ENCODE assay signal across 16 cellular contexts in the genomic region with DNA sequence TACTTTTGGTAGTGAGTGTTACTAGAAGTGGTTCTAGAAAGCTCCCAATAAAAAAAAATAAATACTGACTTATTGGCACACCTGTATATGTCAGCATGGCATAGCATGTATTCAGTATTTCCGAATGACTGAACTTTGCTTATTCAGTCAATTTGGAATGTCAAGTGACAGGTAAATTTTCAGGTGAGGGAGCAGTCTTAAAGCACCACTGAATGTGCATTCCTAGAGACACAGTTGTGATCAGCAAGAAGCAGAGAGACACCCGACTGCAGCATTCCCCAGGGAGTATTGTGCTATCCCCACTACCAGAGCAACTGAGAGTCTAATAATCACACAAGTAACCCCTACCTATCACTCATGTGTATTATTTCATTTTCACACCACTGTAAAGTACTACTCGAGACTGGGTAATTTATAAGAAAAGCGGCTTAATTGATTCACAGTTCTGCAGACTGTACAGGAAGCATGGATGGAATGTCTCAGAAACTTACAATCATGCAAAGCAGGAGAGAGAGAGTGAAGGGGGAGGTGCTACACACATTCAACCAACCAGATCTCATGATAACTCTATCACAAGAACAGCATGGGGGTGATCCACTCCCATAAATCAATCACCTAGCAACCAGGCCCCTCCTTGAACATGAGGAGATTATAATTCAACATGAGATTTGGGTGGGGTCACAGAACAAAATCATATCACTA.
DNase-seq lines count a peak whose midpoint lies in the region; ATAC-seq, FAIRE-seq and TF ChIP-seq lines count a peak whose summit lies in the region.
"Had no signal": no experiment of that assay in that cellular context is flagged by ENCODE, and none has a peak within 500 bp of the region (broad histone marks: within the 10 kb centered on the region; RNA-seq: fewer than 3 reads in every experiment).

No MANE protein-coding gene starts in this region.

- no TSS peak for BruUV-seq in GM12878 (replicated peaks; lab: Mats Ljungman, UMichigan)

- H3K9me3 Mint-ChIP-seq in activated CD4-positive, alpha-beta memory T cell treated with anti-CD3 and anti-CD28 coated beads for 36 hours = peaks cover 11% of the 10 kb centered on the region

- TF ChIP-seq RAD21 in GM12878 (IDR thresholded peaks at IDR 0.05; ENCODE audit: insufficient read depth, low read depth, low read length) = no peak

- in situ Hi-C loops in GM12878 (cut with MboI) = no loop called here

- H2AK5ac ChIP-seq in mesenchymal stem cell (ENCODE audit: low read length, severe bottlenecking) = peak overlapping the region; percentile 65

- no peaks in the 10 kb centered on the region for H4K20me1 ChIP-seq in GM12878 (ENCODE audit: control insufficient read depth, insufficient read depth)

- H3K23ac ChIP-seq in mesenchymal stem cell (ENCODE audit: low read length in 2 of 2) = no peak overlapping the region

- H3K4me3 ChIP-seq in GM12878 (no peak overlapping the region), mesenchymal stem cell (ENCODE audit: insufficient read depth in 1 of 2, low read depth in 1 of 2, low read length in 2 of 2) (no peak overlapping the region)

- H2BK120ac ChIP-seq in mesenchymal stem cell (ENCODE audit: low read depth, low read length) = no peak overlapping the region

- TF ChIP-seq CTCF in GM12878 (IDR thresholded peaks at IDR 0.05 in 2 of 3, conservative IDR thresholded peaks at IDR 0.05 in 1 of 3; ENCODE audit: control insufficient read depth in 2 of 3, extremely low read depth in 1 of 3, insufficient read depth in 1 of 3, low read depth in 3 of 3, low read length in 3 of 3) = no peak

- 28% methylated on average over 4 of the region's 4 CpGs for WGBS in GM12878 (ENCODE audit: insufficient coverage, insufficient replicate concordance, low lambda C conversion rate, missing lambda C conversion rate)
- WGBS in mesenchymal stem cell = 79% methylated on average over 2 of the region's 4 CpGs

- H3K36me3 Mint-ChIP-seq in activated CD4-positive, alpha-beta memory T cell treated with anti-CD3 and anti-CD28 coated beads for 36 hours = no peaks in the 10 kb centered on the region

- SMC1A ChIA-PET in GM12878 (lab: Charles Lee; ENCODE audit: uncharacterized antibody, unreplicated experiment) = interaction anchor here (0.5 to 1.6 kb wide), 3 partner anchors 9 to 252 kb away, joined by 3 to 8 read pairs (median 4); no protein-coding TSS in a partner anchor

- CTCF ChIA-PET in GM12878 (lab: Yijun Ruan, JAX) = no interaction called here
- CTCF ChIA-PET in activated CD4-positive, alpha-beta memory T cell treated with anti-CD3 and anti-CD28 coated beads for 36 hours (lab: Charles Lee) = no interaction called here

- H3K36me3 ChIP-seq in GM12878 (ENCODE audit: control insufficient read depth in 2 of 2, insufficient read depth in 2 of 2, low read length in 1 of 2) (no peaks in the 10 kb centered on the region), mesenchymal stem cell (ENCODE audit: control insufficient read depth in 1 of 2, insufficient read depth in 2 of 2, low read depth in 1 of 2, low read length in 2 of 2) (no peaks in the 10 kb centered on the region)

- H3K4me2 ChIP-seq in GM12878 (ENCODE audit: control insufficient read depth, insufficient read depth) (no peak overlapping the region), mesenchymal stem cell (ENCODE audit: low read length, poor library complexity, severe bottlenecking) (no peak overlapping the region)

- H3K79me2 ChIP-seq in GM12878 (ENCODE audit: control insufficient read depth, insufficient read depth, low read length) = no peaks in the 10 kb centered on the region

- H3K14ac ChIP-seq in mesenchymal stem cell (ENCODE audit: low read length in 2 of 2) = no peak overlapping the region

- H3K27ac Mint-ChIP-seq in activated CD4-positive, alpha-beta memory T cell treated with anti-CD3 and anti-CD28 coated beads for 36 hours = no peak overlapping the region
- H3K27ac Mint-ChIP-seq: CD4-positive, alpha-beta T cell; H9 had no signal

- RAD21 ChIA-PET in GM12878 (lab: Charles Lee; ENCODE audit: unreplicated experiment) = no interaction called here

- ATAC-seq in GM12878 (no peak), left colon (no peak)

- H3K4me1 ChIP-seq in GM12878 (ENCODE audit: control insufficient read depth, insufficient read depth, low read length) (no peaks in the 10 kb centered on the region), mesenchymal stem cell (ENCODE audit: control insufficient read depth, insufficient read depth, low read depth, low read length) (peaks cover 6% of the 10 kb centered on the region)

- H3K27ac ChIP-seq in GM12878 (ENCODE audit: control insufficient read depth, insufficient read depth) = no peak overlapping the region
- H3K27ac ChIP-seq in mesenchymal stem cell (ENCODE audit: low read length, poor library complexity, severe bottlenecking) = no peak overlapping the region
- H3K27ac ChIP-seq: 22Rv1 had no signal

- no peak overlapping the region for H2BK5ac ChIP-seq in mesenchymal stem cell (ENCODE audit: low read depth, low read length, poor library complexity, severe bottlenecking)

- DNase-seq in NCI-H82 (lab: John Stamatoyannopoulos, UW) = peak; percentile 10
- DNase-seq in NCI-H82 treated with DMSO at 0.1 percent for 48 hours (lab: John Stamatoyannopoulos, UW; ENCODE audit: unreplicated experiment) = no peak
- no peak for DNase-seq in GM12878 (ENCODE audit: low read depth, low spot score)
- no peak for DNase-seq in mesenchymal stem cell
- DNase-seq in left colon = no peak
- DNase-seq in activated CD4-positive, alpha-beta memory T cell treated with anti-CD3 and anti-CD28 coated beads for 36 hours = no peak
- no peak for DNase-seq in SHP77 treated with DMSO at 0.1 percent for 48 hours (lab: John Stamatoyannopoulos, UW)
- DNase-seq in GM19239 (ENCODE audit: insufficient read length, low spot score) = no peak
- DNase-seq: AML-193; C1 segment of cervical spinal cord; CD4-positive, alpha-beta T cell; DMS79; GOT3; H9 had no signal

- no peak overlapping the region for H2BK15ac ChIP-seq in mesenchymal stem cell (ENCODE audit: low read depth, poor library complexity, severe bottlenecking)

- no peaks in the 10 kb centered on the region for H3K79me1 ChIP-seq in mesenchymal stem cell (replicated peaks; ENCODE audit: low read length, poor library complexity, severe bottlenecking)

- H3K4me1 Mint-ChIP-seq in activated CD4-positive, alpha-beta memory T cell treated with anti-CD3 and anti-CD28 coated beads for 36 hours (ENCODE audit: low read depth) = no peaks in the 10 kb centered on the region

- no peaks in the 10 kb centered on the region for H3K9me3 ChIP-seq in GM12878 (replicated peaks; ENCODE audit: control insufficient read depth, insufficient read depth, low read length)
- H3K9me3 ChIP-seq in mesenchymal stem cell (ENCODE audit: control insufficient read depth, low read length) = peaks cover 16% of the 10 kb centered on the region

- no peak overlapping the region for H3K18ac ChIP-seq in mesenchymal stem cell (ENCODE audit: low read depth in 1 of 2, low read length in 2 of 2)

- TF ChIP-seq POLR2A in GM12878 (IDR thresholded peaks at IDR 0.05; ENCODE audit: low read depth, low read length) = no peak

- no peaks in the 10 kb centered on the region for H3K27me3 Mint-ChIP-seq in activated CD4-positive, alpha-beta memory T cell treated with anti-CD3 and anti-CD28 coated beads for 36 hours
- H3K27me3 Mint-ChIP-seq: CD4-positive, alpha-beta T cell had no signal

- H3K4ac ChIP-seq in mesenchymal stem cell (ENCODE audit: low read depth in 1 of 2, low read length in 2 of 2) = no peak overlapping the region

- H3K9ac ChIP-seq in GM12878 (ENCODE audit: control insufficient read depth, insufficient read depth, low read length) = no peak overlapping the region
- H3K9ac ChIP-seq in mesenchymal stem cell (ENCODE audit: low read length) = no peak overlapping the region

- FAIRE-seq in GM12878 (lab: Jason Lieb, UNC) (no peak), GM19239 (lab: Jason Lieb, UNC) (no peak)
- FAIRE-seq: GM12891 had no signal

- TF ChIP-seq EP300 in GM12878 (IDR thresholded peaks at IDR 0.05; ENCODE audit: borderline replicate concordance in 1 of 2, control insufficient read depth in 1 of 2, low read depth in 2 of 2, low read length in 2 of 2) = no peak

- H4K91ac ChIP-seq in mesenchymal stem cell (ENCODE audit: low read length) = no peak overlapping the region

- no peak overlapping the region for H2AFZ ChIP-seq in GM12878 (ENCODE audit: control insufficient read depth, low read depth, low read length)
- no peak overlapping the region for H2AFZ ChIP-seq in mesenchymal stem cell (ENCODE audit: low read depth, low read length)

- POLR2A ChIA-PET in GM12878 (lab: Charles Lee) = no interaction called here
- POLR2A ChIA-PET in activated CD4-positive, alpha-beta memory T cell treated with anti-CD3 and anti-CD28 coated beads for 36 hours (lab: Charles Lee) = no interaction called here

- H3K4me3 Mint-ChIP-seq in activated CD4-positive, alpha-beta memory T cell treated with anti-CD3 and anti-CD28 coated beads for 36 hours = no peak overlapping the region
- H3K4me3 Mint-ChIP-seq: CD4-positive, alpha-beta T cell; H9 had no signal

- intact Hi-C loops in GM12878 (cut with micrococcal nuclease; ENCODE audit: unreplicated experiment) = no loop called here
- intact Hi-C loops in left colon (cut with DNase I, micrococcal nuclease) = no loop called here
- intact Hi-C loops in activated CD4-positive, alpha-beta memory T cell treated with anti-CD3 and anti-CD28 coated beads for 36 hours (cut with micrococcal nuclease) = no loop called here

- no peaks in the 10 kb centered on the region for H3K27me3 ChIP-seq in GM12878 (replicated peaks in 1 of 2; ENCODE audit: control insufficient read depth in 2 of 2, insufficient read depth in 2 of 2, low read length in 1 of 2)
- no peaks in the 10 kb centered on the region for H3K27me3 ChIP-seq in mesenchymal stem cell (ENCODE audit: control insufficient read depth in 1 of 2, insufficient read depth in 1 of 2, low read length in 2 of 2)

- no peak overlapping the region for H4K8ac ChIP-seq in mesenchymal stem cell (ENCODE audit: low read length)

- no peak overlapping the region for H2BK12ac ChIP-seq in mesenchymal stem cell (ENCODE audit: low read length in 2 of 2)

TF ChIP-seq in GM12878, 131 proteins besides CTCF, POLR2A, EP300 and RAD21:
- TF ChIP-seq MEF2B (IDR thresholded peaks at IDR 0.05; ENCODE audit: partially characterized antibody, poor library complexity, severe bottlenecking) = peak; percentile 61
- no peak for TF ChIP-seq KDM1A (IDR thresholded peaks at IDR 0.05; ENCODE audit: borderline replicate concordance)
- no peak for TF ChIP-seq KAT2A (conservative IDR thresholded peaks at IDR 0.05; ENCODE audit: control insufficient read depth, low read depth, low read length)
- no peak for TF ChIP-seq IRF4 (IDR thresholded peaks at IDR 0.05; ENCODE audit: low read depth, low read length)
- no peak for TF ChIP-seq SUPT20H (IDR thresholded peaks at IDR 0.05; ENCODE audit: borderline replicate concordance, control insufficient read depth, low read depth, low read length)
- TF ChIP-seq MTA2 (IDR thresholded peaks at IDR 0.05; ENCODE audit: low read depth) = 0 out of 2 replicates have a peak, but pooled peaks have one; percentile 20
- no peak for TF ChIP-seq BMI1 (IDR thresholded peaks at IDR 0.05; ENCODE audit: borderline replicate concordance)
